Comparison of ENCODE assay signal across 9 cellular contexts in the genomic region with DNA sequence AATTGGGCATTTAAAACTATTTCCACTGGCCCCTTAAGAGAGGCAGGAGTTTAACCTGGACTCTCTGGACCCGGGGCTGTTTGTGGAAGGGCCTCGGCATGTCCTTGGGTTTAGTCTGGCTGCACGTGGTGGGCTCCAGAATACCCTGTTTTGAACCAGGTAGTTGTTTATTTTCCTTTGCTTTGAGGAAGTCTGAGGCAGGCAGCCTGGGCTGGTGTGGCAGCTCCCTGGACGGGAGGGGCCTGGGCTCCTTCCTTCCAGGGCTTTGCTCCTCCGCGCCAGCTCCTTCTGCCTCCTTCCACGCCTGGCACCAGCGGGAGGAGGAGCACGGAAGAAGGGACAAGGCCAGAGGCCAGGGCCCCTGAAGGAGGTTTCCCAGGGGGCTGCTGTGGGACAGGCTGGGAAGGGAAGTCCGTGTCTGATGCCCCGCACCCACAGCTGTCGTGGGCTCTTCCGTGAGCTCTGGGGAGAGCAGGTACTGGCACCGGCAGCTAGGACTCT. TPM values are rescaled to one million over a fixed set of nuclear protein-coding genes. Genes with fewer than 3 reads are reported as not detected.
A peak's percentile ranks its signal among the peaks of the same experiment; 100 is the strongest.
DNase-seq lines count a peak whose midpoint lies in the region; ATAC-seq and TF ChIP-seq lines count a peak whose summit lies in the region.
"Had no signal": no experiment of that assay in that cellular context is flagged by ENCODE, and none has a peak within 500 bp of the region (broad histone marks: within the 10 kb centered on the region; RNA-seq: fewer than 3 reads in every experiment).

No MANE protein-coding gene starts in this region.

- DNase-seq in substantia nigra (lab: John Stamatoyannopoulos, UW): peak in 10 of 49 donors; percentile 27 to 45 (median 36)
- no peak for DNase-seq in globus pallidus (ENCODE audit: low spot score)
- no peak for DNase-seq in DMS79 treated with DMSO at 0.1 percent for 48 hours (lab: John Stamatoyannopoulos, UW)
- DNase-seq in COLO829 (ENCODE audit: low spot score): no peak

- H3K4me1 ChIP-seq in OCI-LY1 (ENCODE audit: insufficient read depth, low read length, severe bottlenecking) (peaks cover 18% of the 10 kb centered on the region), liver (ENCODE audit: control insufficient read depth in 4 of 4, insufficient read depth in 4 of 4, low read length in 3 of 4) (peaks cover 5 to 17% (median 14%) of the 10 kb centered on the region in 4 donors)

- H4K20me1 ChIP-seq in OCI-LY1 (ENCODE audit: insufficient read depth, low read length): no peaks in the 10 kb centered on the region

- H3F3A ChIP-seq in OCI-LY1 (ENCODE audit: insufficient read depth, low read length): no peaks in the 10 kb centered on the region

- H3K9me2 ChIP-seq in OCI-LY1 (ENCODE audit: low read depth, low read length): no peaks in the 10 kb centered on the region

- H2AFZ ChIP-seq in OCI-LY1 (ENCODE audit: low read length): no peak overlapping the region

- no peak for ATAC-seq in GM19351 (IDR thresholded peaks at IDR 0.05; ENCODE audit: unreplicated experiment)

- peak overlapping the region; percentile 57 to 97 (median 92) for H3K27ac Mint-ChIP-seq in brain

- TF ChIP-seq CTCF in OCI-LY1 (IDR thresholded peaks at IDR 0.05; ENCODE audit: low read length) (no peak), brain (conservative IDR thresholded peaks at IDR 0.05) (no peak), liver (IDR thresholded peaks at IDR 0.05; ENCODE audit: low read depth, low read length, missing input control) (no peak)

- H3K27ac ChIP-seq in OCI-LY1 (ENCODE audit: low read depth, low read length, poor library complexity, severe bottlenecking): peak overlapping the region; percentile 46
- H3K27ac ChIP-seq in liver (ENCODE audit: low read depth in 1 of 2, low read length in 2 of 2): peak overlapping the region; percentile 36 to 56
- H3K27ac ChIP-seq in substantia nigra (ENCODE audit: low read depth, low read length, poor library complexity, severe bottlenecking): peak overlapping the region; percentile 22

- TF ChIP-seq RAD21 in liver (IDR thresholded peaks at IDR 0.05): no peak

- peaks cover 9 to 23% (median 16%) of the 10 kb centered on the region in 5 experiments for H3K9me3 Mint-ChIP-seq in brain

- H3K27me3 Mint-ChIP-seq in brain: no peaks in the 10 kb centered on the region

- peaks cover 39% of the 10 kb centered on the region for H3K4me1 Mint-ChIP-seq in brain

- H3K36me3 ChIP-seq in OCI-LY1 (ENCODE audit: insufficient read depth, low read length): peaks cover 11% of the 10 kb centered on the region
- peaks cover 0 to 3% (median under 1%) of the 10 kb centered on the region in 4 donors for H3K36me3 ChIP-seq in liver (ENCODE audit: control insufficient read depth in 4 of 4, insufficient read depth in 3 of 4, low read depth in 1 of 4, low read length in 3 of 4)

- H3K36me3 Mint-ChIP-seq in brain: peaks cover 32% of the 10 kb centered on the region

- H3K27me3 ChIP-seq in OCI-LY1 (ENCODE audit: insufficient read depth, low read length) (no peaks in the 10 kb centered on the region), liver (ENCODE audit: control insufficient read depth in 4 of 4, insufficient read depth in 4 of 4, low read length in 3 of 4) (no peaks in the 10 kb centered on the region)

- H3K79me2 ChIP-seq in OCI-LY1 (ENCODE audit: insufficient read depth, low read length): peaks cover 41% of the 10 kb centered on the region

- peaks cover 7% of the 10 kb centered on the region; the same call in 1 of the 2 replicates for H3K9me3 ChIP-seq in OCI-LY1 (ENCODE audit: low read length)
- peaks cover 2 to 4% (median 3%) of the 10 kb centered on the region in 4 donors for H3K9me3 ChIP-seq in liver (ENCODE audit: control insufficient read depth in 4 of 4, low read length in 3 of 4)

- peak overlapping the region in 1 of 5 experiments; percentile 65 for H3K4me3 Mint-ChIP-seq in brain

- no peak overlapping the region; the same call in 1 of the 2 replicates for H3K9ac ChIP-seq in OCI-LY1 (ENCODE audit: low read length)
- peak overlapping the region; percentile 31 to 48 for H3K9ac ChIP-seq in liver (ENCODE audit: low read depth in 1 of 2, low read length in 2 of 2)

- 39% methylated on average over 14 of the region's 14 CpGs for WGBS in liver

- H3K4me2 ChIP-seq in OCI-LY1 (ENCODE audit: low read length): no peak overlapping the region

- H3K4me3 ChIP-seq in OCI-LY1 (ENCODE audit: low read depth, low read length, poor library complexity, severe bottlenecking): no peak overlapping the region
- H3K4me3 ChIP-seq in liver (ENCODE audit: low read depth in 1 of 3, low read length in 3 of 3): no peak overlapping the region

TF ChIP-seq in liver, 16 proteins besides CTCF, POLR2A, EP300 and RAD21:
- TF ChIP-seq HNF4A (conservative IDR thresholded peaks at IDR 0.05) (peak; percentile 36 to 58), EGR1 (IDR thresholded peaks at IDR 0.05; ENCODE audit: low read depth in 2 of 2) (no peak)
TF ChIP-seq in liver: peak in this region for 1.

RNA-seq across cellular contexts. Expression of gene BANP, which starts 15.5 kb away (rescaled TPM):
- polyA plus RNA-seq in brain (ENCODE audit: insufficient read depth, low read depth, low replicate concordance): 27.1 TPM
- total RNA-seq in liver: 10 to 100 TPM; 20.5 to 20.7 TPM
- polyA plus RNA-seq in liver: 1 to 10 TPM; 4.9 to 6.9 TPM

RNA-seq across cellular contexts. Expression of gene CA5A, which starts 30.4 kb away (rescaled TPM):
- polyA plus RNA-seq in brain (ENCODE audit: insufficient read depth, low read depth, low replicate concordance) (0.54 TPM), liver (10 to 100 TPM; 33.5 to 33.8 TPM)
- total RNA-seq in liver: 10 to 100 TPM; 12.3 to 66.8 TPM
- total RNA-seq: T-helper 1 cell treated with Interleukin-12 subunit alpha and Interleukin-12 subunit beta and Interleukin-4 antibody, amounts not matched to agents 30 ng/mL and 1 ng/mL, for 36 hours had no signal

Comparison
In these comparisons a context has a peak if more than half of its experiments do, and no peak if none do; other contexts are left out.
1. RNA of gene CA5A, which starts 30.4 kb away (polyA plus RNA-seq): 33.5 to 33.8 TPM in liver; 0.54 TPM in brain (single experiment); every median in the first group is over 10 times any median in the second.
2. Peak in every context shown above with its lines, with median percentiles within 50 percentile points of each other: H3K27ac ChIP-seq.